ENCODE assay signal across 7 cellular contexts in genomic region chr14:100297320-100298300, GRCh38. TPM values are rescaled to one million over a fixed set of nuclear protein-coding genes. Genes with fewer than 3 reads are reported as not detected.
DNase-seq lines count a peak whose midpoint lies in the region; ATAC-seq and TF ChIP-seq lines count a peak whose summit lies in the region.

No MANE protein-coding gene starts in this region.

- ATAC-seq in GM19035 (IDR thresholded peaks at IDR 0.05; ENCODE audit: unreplicated experiment) (peak; percentile 81), HG02973 (IDR thresholded peaks at IDR 0.05; ENCODE audit: unreplicated experiment) (peak; percentile 93), heart right ventricle (peak; percentile 86 to 94 (median 89))

- H3K27me3 ChIP-seq in heart right ventricle (no peaks in the 10 kb centered on the region), skeletal muscle tissue (ENCODE audit: control insufficient read depth in 3 of 3, insufficient read depth in 3 of 3, low read length in 3 of 3) (no peaks in the 10 kb centered on the region)

- H3K36me3 ChIP-seq in heart right ventricle (peaks cover 0 to 14% (median 0%) of the 10 kb centered on the region in 9 donors), skeletal muscle tissue (ENCODE audit: control insufficient read depth in 3 of 3, insufficient read depth in 3 of 3, low read length in 3 of 3) (peaks cover 0 to 6% (median 0%) of the 10 kb centered on the region in 3 donors)

- WGBS in heart right ventricle, 2 donors, result 38 to 46% methylated on average over 30 of the region's 30 CpGs

- H3K27ac ChIP-seq in heart right ventricle (peak overlapping the region; percentile 35 to 82 (median 70)), skeletal muscle tissue (ENCODE audit: low read depth, low read length) (peak overlapping the region; percentile 74)

- TF ChIP-seq CTCF in heart right ventricle (IDR thresholded peaks at IDR 0.05), result no peak

- H3K4me3 ChIP-seq in heart right ventricle (peak overlapping the region in 5 of 10 donors; percentile 11 to 36 (median 29)), skeletal muscle tissue (ENCODE audit: low read length in 3 of 3) (peak overlapping the region in 2 of 3 donors; percentile 31 to 52)

- peak overlapping the region; percentile 2 to 83 (median 74) for H3K9ac ChIP-seq in skeletal muscle tissue (ENCODE audit: low read depth in 1 of 3, low read length in 3 of 3)

- intact Hi-C loops in heart right ventricle (cut with DNase I), result no loop called here

- no peaks in the 10 kb centered on the region for H3K9me3 ChIP-seq in heart right ventricle
- no peaks in the 10 kb centered on the region for H3K9me3 ChIP-seq in skeletal muscle tissue (ENCODE audit: control insufficient read depth in 3 of 3, low read length in 3 of 3)

- H3K4me1 ChIP-seq in heart right ventricle (peaks cover 11 to 57% (median 34%) of the 10 kb centered on the region in 9 donors), skeletal muscle tissue (ENCODE audit: control insufficient read depth in 3 of 3, insufficient read depth in 3 of 3, low read length in 3 of 3) (peaks cover 32 to 43% (median 35%) of the 10 kb centered on the region in 3 donors)

- DNase-seq in UCSD-AML1 (lab: John Stamatoyannopoulos, UW; ENCODE audit: unreplicated experiment) (peak; percentile 59), heart right ventricle (peak; percentile 78 to 80), T-helper 2 cell (no peak), NCI-H1105 (lab: John Stamatoyannopoulos, UW) (no peak)

RNA-seq across cellular contexts. Expression of gene SLC25A29, which starts 8.6 kb away (rescaled TPM):
- total RNA-seq in heart right ventricle (10 to 100 TPM; 11.0 to 25.3 (median 21.7) TPM), skeletal muscle tissue (30.8 TPM)
- polyA plus RNA-seq in heart right ventricle, result 10 to 100 TPM; 36.7 to 70.7 TPM

RNA-seq across cellular contexts. Expression of gene SLC25A47, which starts 25.5 kb away (rescaled TPM):
- total RNA-seq in heart right ventricle, result not detected
- not detected for polyA plus RNA-seq in heart right ventricle
- total RNA-seq in skeletal muscle tissue, result 0.52 TPM

RNA-seq across cellular contexts. Expression of gene YY1, which starts 58.7 kb away (rescaled TPM):
- total RNA-seq in heart right ventricle (10 to 100 TPM; 37.4 to 58.3 (median 48.6) TPM), skeletal muscle tissue (39.7 TPM)
- polyA plus RNA-seq in heart right ventricle, result 10 to 100 TPM; 17.6 to 18.4 TPM

Comparison
In these comparisons a context has a peak if more than half of its experiments do, and no peak if none do; other contexts are left out.
1. DNase-seq: peak in UCSD-AML1 (single experiment) and heart right ventricle (2 of 2); none in T-helper 2 cell (0 of 5) and NCI-H1105 (single experiment).
2. Peak in every context shown above with its lines, with median percentiles within 50 percentile points of each other: ATAC-seq.